ENCODE assay signal across 33 cellular contexts in the genomic region with DNA sequence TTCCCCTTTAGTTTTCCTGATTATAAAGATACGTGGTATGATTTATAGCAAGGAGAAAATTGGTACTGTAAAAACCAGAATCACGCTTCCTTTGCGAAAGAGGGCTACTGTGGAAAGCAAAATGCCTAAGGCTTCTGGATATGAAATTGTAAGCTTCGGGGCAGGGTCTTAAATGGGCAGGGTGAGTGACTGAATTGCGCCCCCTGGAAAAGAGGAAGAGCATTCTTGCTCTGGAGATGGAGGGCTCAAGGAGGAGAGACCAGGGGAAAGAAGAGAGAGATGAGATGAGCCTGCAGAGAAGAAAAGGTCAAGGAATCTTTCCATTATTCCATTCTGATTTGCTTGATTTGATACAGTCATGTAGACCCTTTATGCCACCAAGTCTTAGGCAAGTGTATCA. TPM values are rescaled to one million over a fixed set of nuclear protein-coding genes. Genes with fewer than 3 reads are reported as not detected.
"Had no signal": no experiment of that assay in that cellular context is flagged by ENCODE, and none has a peak within 500 bp of the region (broad histone marks: within the 10 kb centered on the region; RNA-seq: fewer than 3 reads in every experiment).

No MANE protein-coding gene starts in this region.

- H3K4me1 Mint-ChIP-seq: immature natural killer cell; mesothelial cell of epicardium; naive B cell; neural crest cell; stimulated activated memory B cell treated with anti-CD40 and anti-IgM and Interleukin-4, amounts not matched to agents 10 μg/mL and 1 μg/mL and 100 μg/mL, for 72 hours had no signal

- H3K4me3 ChIP-seq: dorsolateral prefrontal cortex, esophagus muscularis mucosa, gastroesophageal sphincter, heart left ventricle, hepatocyte, lower lobe of right lung, mucosa of descending colon, right atrium auricular region, sigmoid colon, testis, tibial artery had no signal

- H3K79me2 ChIP-seq: hepatocyte, parathyroid adenoma had no signal

- H3K27ac Mint-ChIP-seq: immature natural killer cell; mesothelial cell of epicardium; naive B cell; natural killer cell treated with Interleukin-12 subunit alpha and Interleukin-12 subunit beta and Interleukin-15 and Interleukin-18, amount 100 ng/mL, for 72 hours; progenitor cell of endocrine pancreas; stimulated activated memory B cell treated with anti-CD40 and anti-IgM and Interleukin-4, amounts not matched to agents 10 μg/mL and 1 μg/mL and 100 μg/mL, for 72 hours; type B pancreatic cell had no signal

- H3K9me3 Mint-ChIP-seq: immature natural killer cell; mesothelial cell of epicardium; natural killer cell treated with Interleukin-12 subunit alpha and Interleukin-12 subunit beta and Interleukin-15 and Interleukin-18, amount 100 ng/mL, for 72 hours; neural crest cell; stimulated activated memory B cell treated with anti-CD40 and anti-IgM and Interleukin-4, amounts not matched to agents 10 μg/mL and 1 μg/mL and 100 μg/mL, for 72 hours had no signal

- H3K27me3 Mint-ChIP-seq: progenitor cell of endocrine pancreas had no signal

- H2AFZ ChIP-seq: hepatocyte had no signal

- H3K36me3 ChIP-seq: esophagus muscularis mucosa, gastroesophageal sphincter, heart left ventricle, lower lobe of right lung, right atrium auricular region, sigmoid colon, tibial artery had no signal

- H3K27ac ChIP-seq: esophagus muscularis mucosa, foreskin keratinocyte, gastroesophageal sphincter, hepatocyte, lower lobe of right lung, sigmoid colon, testis, tibial artery had no signal

- ATAC-seq: foreskin keratinocyte; gastroesophageal sphincter; left colon; lower lobe of right lung; mucosa of descending colon; natural killer cell treated with Interleukin-12 subunit alpha and Interleukin-12 subunit beta and Interleukin-15 and Interleukin-18, amount 100 ng/mL, for 72 hours; stimulated activated memory B cell treated with anti-CD40 and anti-IgM and Interleukin-4, amounts not matched to agents 10 μg/mL and 1 μg/mL and 100 μg/mL, for 72 hours; stimulated activated naive CD8-positive, alpha-beta T cell treated with anti-CD3 and anti-CD28 coated beads, Interleukin-15, Interleukin-2, amounts not matched to agents 100 U/mL and 50 U/mL, for 24 hours had no signal

- H3K27me3 ChIP-seq: esophagus muscularis mucosa, gastroesophageal sphincter, heart left ventricle, hepatocyte, right atrium auricular region, sigmoid colon, testis, tibial artery had no signal

- H3K9ac ChIP-seq: parathyroid adenoma had no signal

- H3K4me3 Mint-ChIP-seq: immature natural killer cell; mesothelial cell of epicardium; naive B cell; natural killer cell treated with Interleukin-12 subunit alpha and Interleukin-12 subunit beta and Interleukin-15 and Interleukin-18, amount 100 ng/mL, for 72 hours; neural crest cell; stimulated activated memory B cell treated with anti-CD40 and anti-IgM and Interleukin-4, amounts not matched to agents 10 μg/mL and 1 μg/mL and 100 μg/mL, for 72 hours; type B pancreatic cell had no signal

- H3K4me1 ChIP-seq: foreskin keratinocyte, lower lobe of right lung, sigmoid colon, testis had no signal

- H3K4me2 ChIP-seq: hepatocyte had no signal

- H3K36me3 Mint-ChIP-seq: immature natural killer cell; mesothelial cell of epicardium; naive B cell; natural killer cell treated with Interleukin-12 subunit alpha and Interleukin-12 subunit beta and Interleukin-15 and Interleukin-18, amount 100 ng/mL, for 72 hours; stimulated activated memory B cell treated with anti-CD40 and anti-IgM and Interleukin-4, amounts not matched to agents 10 μg/mL and 1 μg/mL and 100 μg/mL, for 72 hours; type B pancreatic cell had no signal

- H3K9me3 ChIP-seq: esophagus muscularis mucosa, gastroesophageal sphincter, heart left ventricle, lower lobe of right lung, mucosa of descending colon, right atrium auricular region, sigmoid colon, testis, tibial artery had no signal

- DNase-seq: dorsolateral prefrontal cortex; effector CD4-positive, alpha-beta T cell; foreskin keratinocyte; heart left ventricle; immature natural killer cell; islet precursor cell; kidney glomerular epithelial cell; left colon; left ventricle myocardium superior; lower lobe of right lung; mucosa of descending colon; naive B cell; sigmoid colon; stimulated activated CD4-positive, alpha-beta T cell treated with anti-CD3 and anti-CD28 coated beads, Interleukin-4, amount 100 ng/mL, for 4 hours; stimulated activated naive CD8-positive, alpha-beta T cell treated with anti-CD3 and anti-CD28 coated beads, Interleukin-15, Interleukin-2, amounts not matched to agents 100 U/mL and 50 U/mL, for 24 hours; substantia nigra; testis; tibial artery had no signal

RNA-seq across cellular contexts. Expression of a gene that starts 13.1 kb away (rescaled TPM):
- total RNA-seq: epithelial cell of proximal tubule; fibroblast of lung; foreskin keratinocyte; gastroesophageal sphincter; left colon; lower lobe of right lung; mesothelial cell of epicardium; mucosa of descending colon; natural killer cell treated with Interleukin-12 subunit alpha and Interleukin-12 subunit beta and Interleukin-15 and Interleukin-18, amount 100 ng/mL, for 72 hours; osteoblast; skeletal muscle tissue had no signal
- polyA plus RNA-seq: fibroblast of lung, foreskin keratinocyte, immature natural killer cell, sigmoid colon had no signal
